ENCODE assay signal across 9 cellular contexts in the genomic region with DNA sequence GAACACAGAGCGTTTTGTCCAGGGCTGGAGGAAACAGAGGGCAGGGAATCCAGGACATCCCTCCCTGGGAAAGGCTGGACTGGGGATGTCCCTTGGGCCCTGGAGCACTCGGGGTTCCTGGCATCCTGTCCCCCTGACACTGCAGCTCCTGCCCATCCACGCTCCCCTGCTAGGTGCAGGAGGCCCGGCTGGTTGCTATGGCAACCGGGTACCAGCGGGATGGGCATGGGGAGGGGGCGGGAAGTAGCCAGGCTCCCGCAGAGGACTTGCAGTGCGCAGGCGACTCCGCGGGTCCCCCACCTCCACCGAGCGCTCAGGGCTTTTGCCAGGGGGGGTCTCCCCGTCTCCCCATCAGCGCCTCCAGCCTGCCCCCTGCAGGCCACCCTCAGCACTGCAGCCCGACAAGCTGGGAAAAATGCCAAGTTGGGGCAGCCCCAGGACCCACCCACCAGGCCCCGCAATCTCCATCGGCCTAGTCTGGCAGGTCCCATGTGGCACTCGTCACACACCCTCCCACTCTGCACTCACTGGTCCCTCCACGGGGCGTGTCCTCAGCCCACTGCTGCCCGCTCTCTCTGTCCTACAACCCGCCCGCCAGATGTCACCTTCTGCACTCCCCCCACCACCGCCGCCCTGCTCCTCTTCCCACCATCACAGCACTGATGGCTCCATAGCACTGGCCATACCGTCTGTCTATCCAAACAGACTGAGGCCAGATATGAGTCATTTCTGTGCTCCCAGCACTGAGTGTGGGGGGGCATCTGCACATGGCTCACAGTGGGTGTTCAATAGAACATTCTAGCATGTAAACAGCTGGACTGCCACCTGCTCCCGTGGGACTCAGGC. TPM values are rescaled to one million over a fixed set of nuclear protein-coding genes. Genes with fewer than 3 reads are reported as not detected.
DNase-seq lines count a peak whose midpoint lies in the region; ATAC-seq and TF ChIP-seq lines count a peak whose summit lies in the region.
"Had no signal": no experiment of that assay in that cellular context is flagged by ENCODE, and none has a peak within 500 bp of the region (broad histone marks: within the 10 kb centered on the region; RNA-seq: fewer than 3 reads in every experiment).

No MANE protein-coding gene starts in this region.

- H3K27me3 ChIP-seq in thyroid gland = no peaks in the 10 kb centered on the region

- POLR2A ChIA-PET in activated CD4-positive, alpha-beta memory T cell treated with anti-CD3 and anti-CD28 coated beads for 36 hours (lab: Charles Lee) = no interaction called here
- POLR2A ChIA-PET in activated CD4-positive, alpha-beta memory T cell treated with anti-CD3 and anti-CD28 coated beads, Interleukin-2, amount 10 ng/mL, durations not matched to agents 7 days and 5 days (lab: Charles Lee) = no interaction called here
- POLR2A ChIA-PET in RWPE1 (lab: Yijun Ruan, JAX; ENCODE audit: low non-redundant PET) = no interaction called here

- H3K9me3 Mint-ChIP-seq in activated CD4-positive, alpha-beta memory T cell treated with anti-CD3 and anti-CD28 coated beads for 36 hours = no peaks in the 10 kb centered on the region
- H3K9me3 Mint-ChIP-seq in activated CD4-positive, alpha-beta memory T cell treated with anti-CD3 and anti-CD28 coated beads, Interleukin-2, amount 10 ng/mL, durations not matched to agents 7 days and 5 days = no peaks in the 10 kb centered on the region
- H3K9me3 Mint-ChIP-seq in memory B cell = no peaks in the 10 kb centered on the region
- H3K9me3 Mint-ChIP-seq: central memory CD8-positive, alpha-beta T cell had no signal

- H3K27ac Mint-ChIP-seq in activated CD4-positive, alpha-beta memory T cell treated with anti-CD3 and anti-CD28 coated beads for 36 hours = no peak overlapping the region
- H3K27ac Mint-ChIP-seq in activated CD4-positive, alpha-beta memory T cell treated with anti-CD3 and anti-CD28 coated beads, Interleukin-2, amount 10 ng/mL, durations not matched to agents 7 days and 5 days = no peak overlapping the region
- peak overlapping the region; percentile 63 for H3K27ac Mint-ChIP-seq in memory B cell

- peak; percentile 67 for TF ChIP-seq CTCF in RWPE1 (conservative IDR thresholded peaks at IDR 0.05; ENCODE audit: low read depth)
- peak in 5 of 6 experiments; percentile 10 to 43 (median 24) for TF ChIP-seq CTCF in thyroid gland (IDR thresholded peaks at IDR 0.05)

- CTCF ChIA-PET in activated CD4-positive, alpha-beta memory T cell treated with anti-CD3 and anti-CD28 coated beads for 36 hours (lab: Charles Lee) = interaction anchor here (0.6 to 2.4 kb wide), 19 partner anchors 10 to 520 kb away, joined by 3 to 31 read pairs (median 4); no protein-coding TSS in a partner anchor
- CTCF ChIA-PET in activated CD4-positive, alpha-beta memory T cell treated with anti-CD3 and anti-CD28 coated beads, Interleukin-2, amount 10 ng/mL, durations not matched to agents 7 days and 5 days (lab: Charles Lee) = interaction anchor here (0.6 to 1.4 kb wide), 6 partner anchors 9 to 1978 kb away, joined by 3 to 9 read pairs (median 3); no protein-coding TSS in a partner anchor
- CTCF ChIA-PET in RWPE1 (lab: Yijun Ruan, JAX) = interaction anchor here (0.6 to 0.8 kb wide), 2 partner anchors 12 to 26 kb away, joined by 3 to 7 read pairs; no protein-coding TSS in a partner anchor

- peaks cover 4% of the 10 kb centered on the region for H3K36me3 Mint-ChIP-seq in activated CD4-positive, alpha-beta memory T cell treated with anti-CD3 and anti-CD28 coated beads for 36 hours
- no peaks in the 10 kb centered on the region for H3K36me3 Mint-ChIP-seq in activated CD4-positive, alpha-beta memory T cell treated with anti-CD3 and anti-CD28 coated beads, Interleukin-2, amount 10 ng/mL, durations not matched to agents 7 days and 5 days (ENCODE audit: low read depth)
- H3K36me3 Mint-ChIP-seq in memory B cell = peaks cover 14% of the 10 kb centered on the region

- no peak overlapping the region for H3K4me3 Mint-ChIP-seq in activated CD4-positive, alpha-beta memory T cell treated with anti-CD3 and anti-CD28 coated beads for 36 hours
- no peak overlapping the region for H3K4me3 Mint-ChIP-seq in activated CD4-positive, alpha-beta memory T cell treated with anti-CD3 and anti-CD28 coated beads, Interleukin-2, amount 10 ng/mL, durations not matched to agents 7 days and 5 days
- H3K4me3 Mint-ChIP-seq in memory B cell = no peak overlapping the region
- H3K4me3 Mint-ChIP-seq: central memory CD8-positive, alpha-beta T cell had no signal

- no peak for TF ChIP-seq POLR2A in thyroid gland (IDR thresholded peaks at IDR 0.05)

- 48% methylated on average over 14 to 22 of the region's 29 CpGs for WGBS in thyroid gland, 2 donors

- peaks cover 7 to 17% of the 10 kb centered on the region in 2 donors for H3K4me1 ChIP-seq in thyroid gland

- intact Hi-C loops in activated CD4-positive, alpha-beta memory T cell treated with anti-CD3 and anti-CD28 coated beads for 36 hours (cut with micrococcal nuclease) = loop anchor here (1.0 kb wide), 1 partner anchor 107 kb away; no protein-coding TSS in a partner anchor
- intact Hi-C loops in thyroid gland (cut with DNase I) = no loop called here

- no peaks in the 10 kb centered on the region for H3K27me3 Mint-ChIP-seq in activated CD4-positive, alpha-beta memory T cell treated with anti-CD3 and anti-CD28 coated beads for 36 hours
- no peaks in the 10 kb centered on the region for H3K27me3 Mint-ChIP-seq in activated CD4-positive, alpha-beta memory T cell treated with anti-CD3 and anti-CD28 coated beads, Interleukin-2, amount 10 ng/mL, durations not matched to agents 7 days and 5 days
- H3K27me3 Mint-ChIP-seq in memory B cell = no peaks in the 10 kb centered on the region
- H3K27me3 Mint-ChIP-seq: central memory CD8-positive, alpha-beta T cell had no signal

- no peak overlapping the region for H3K4me3 ChIP-seq in thyroid gland (replicated peaks in 1 of 3)

- no peaks in the 10 kb centered on the region for H3K36me3 ChIP-seq in thyroid gland

- DNase-seq in activated CD4-positive, alpha-beta memory T cell treated with anti-CD3 and anti-CD28 coated beads for 36 hours = peak; percentile 51
- DNase-seq in activated CD4-positive, alpha-beta memory T cell treated with anti-CD3 and anti-CD28 coated beads, Interleukin-2, amount 10 ng/mL, durations not matched to agents 7 days and 5 days = no peak
- peak; percentile 16 for DNase-seq in RWPE1 (ENCODE audit: low spot score)
- DNase-seq in caudate nucleus (lab: John Stamatoyannopoulos, UW) = peak in 56 of 61 donors; percentile 62 to 96 (median 82)
- DNase-seq in memory B cell (ENCODE audit: low spot score in 2 of 2) = no peak
- DNase-seq in thyroid gland = no peak

- peak overlapping the region; percentile 95 for H3K27ac ChIP-seq in RWPE1
- H3K27ac ChIP-seq in caudate nucleus (ENCODE audit: low read depth, low read length) = peak overlapping the region; percentile 98
- no peak overlapping the region for H3K27ac ChIP-seq in thyroid gland

- no peaks in the 10 kb centered on the region for H3K9me3 ChIP-seq in thyroid gland

- peaks cover 2% of the 10 kb centered on the region for H3K4me1 Mint-ChIP-seq in activated CD4-positive, alpha-beta memory T cell treated with anti-CD3 and anti-CD28 coated beads for 36 hours (ENCODE audit: low read depth)
- no peaks in the 10 kb centered on the region for H3K4me1 Mint-ChIP-seq in activated CD4-positive, alpha-beta memory T cell treated with anti-CD3 and anti-CD28 coated beads, Interleukin-2, amount 10 ng/mL, durations not matched to agents 7 days and 5 days
- H3K4me1 Mint-ChIP-seq in memory B cell = peaks cover 13% of the 10 kb centered on the region

- ATAC-seq in memory B cell (ENCODE audit: low read depth) (no peak), GM18873 (IDR thresholded peaks at IDR 0.05; ENCODE audit: low FRiP score, unreplicated experiment) (no peak), HG03460 (IDR thresholded peaks at IDR 0.05; ENCODE audit: unreplicated experiment) (no peak)

RNA-seq across cellular contexts. Expression of a gene that starts 31.5 kb away (rescaled TPM):
- total RNA-seq in activated CD4-positive, alpha-beta memory T cell treated with anti-CD3 and anti-CD28 coated beads for 36 hours = 10 to 100 TPM; 31.1 to 31.9 TPM
- 10 to 100 TPM; 22.2 to 30.0 TPM for total RNA-seq in activated CD4-positive, alpha-beta memory T cell treated with anti-CD3 and anti-CD28 coated beads, Interleukin-2, amount 10 ng/mL, durations not matched to agents 7 days and 5 days
- total RNA-seq in thyroid gland = 10 to 100 TPM; 21.0 to 42.7 (median 25.0) TPM

RNA-seq across cellular contexts. Expression of a gene that starts 45.5 kb away (rescaled TPM):
- 100 to 1,000 TPM; 150 to 156 TPM for total RNA-seq in activated CD4-positive, alpha-beta memory T cell treated with anti-CD3 and anti-CD28 coated beads for 36 hours
- 100 to 1,000 TPM; 160 to 167 TPM for total RNA-seq in activated CD4-positive, alpha-beta memory T cell treated with anti-CD3 and anti-CD28 coated beads, Interleukin-2, amount 10 ng/mL, durations not matched to agents 7 days and 5 days
- 100 to 1,000 TPM in 2 of 4 donors, 10 to 100 TPM in 2; 53.9 to 128 (median 91.9) TPM for total RNA-seq in thyroid gland

Comparison
In these comparisons a context has a peak if more than half of its experiments do, and no peak if none do; other contexts are left out.
1. DNase-seq: peak in activated CD4-positive, alpha-beta memory T cell treated with anti-CD3 and anti-CD28 coated beads for 36 hours (single experiment), RWPE1 (single experiment) and caudate nucleus (56 of 61); none in activated CD4-positive, alpha-beta memory T cell treated with anti-CD3 and anti-CD28 coated beads, Interleukin-2, amount 10 ng/mL, durations not matched to agents 7 days and 5 days (single experiment), memory B cell (0 of 2) and thyroid gland (0 of 2).
2. H3K27ac ChIP-seq: peak in RWPE1 (single experiment) and caudate nucleus (single experiment); none in thyroid gland (0 of 3).